19 cellular contexts compared by ENCODE assay signal in the genomic region with DNA sequence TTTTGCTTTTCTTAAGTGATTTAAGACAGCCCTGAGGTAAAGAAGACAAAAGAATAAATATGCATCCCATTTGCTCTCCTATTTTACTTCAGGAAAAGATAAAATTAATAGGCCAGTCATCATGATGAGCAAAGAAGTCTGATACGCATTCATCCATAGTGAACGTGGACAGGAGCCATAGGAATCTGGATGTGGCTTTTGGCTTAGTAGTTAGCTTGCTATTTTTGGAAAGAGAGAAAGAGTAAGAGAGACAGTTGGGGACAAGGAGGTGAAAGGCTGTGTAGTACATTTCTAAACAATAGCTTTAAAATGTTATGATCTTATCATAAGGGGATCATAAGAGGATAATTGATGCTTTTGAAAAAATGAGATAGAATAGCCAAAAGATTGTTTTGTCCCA.
"Had no signal": no experiment of that assay in that cellular context is flagged by ENCODE, and none has a peak within 500 bp of the region (broad histone marks: within the 10 kb centered on the region; RNA-seq: fewer than 3 reads in every experiment).

No MANE protein-coding gene starts in this region.

- H3K9me3 ChIP-seq: esophagus muscularis mucosa, tibial artery had no signal

- H3K36me3 ChIP-seq: esophagus muscularis mucosa, tibial artery had no signal

- ATAC-seq: activated CD8-positive, alpha-beta T cell treated with anti-CD3 and anti-CD28 coated beads for 36 hours; activated T-helper 17 cell treated with anti-CD3 and anti-CD28 coated beads, Interleukin-2, amount 50 U/mL, for 72 hours; stimulated activated naive CD8-positive, alpha-beta T cell treated with anti-CD3 and anti-CD28 coated beads, Interleukin-15, Interleukin-2, amounts not matched to agents 100 U/mL and 50 U/mL, for 24 hours; T-cell had no signal

- H3K27me3 ChIP-seq: esophagus muscularis mucosa, tibial artery had no signal

- H3K4me3 ChIP-seq: esophagus muscularis mucosa, tibial artery had no signal

- DNase-seq: activated B cell treated with CpG ODN at 0.5 μM for 24 hours; activated CD4-positive, alpha-beta T cell treated with anti-CD3 and anti-CD28 coated beads for 48 hours; activated CD8-positive, alpha-beta T cell treated with anti-CD3 and anti-CD28 coated beads for 36 hours; activated naive CD4-positive, alpha-beta T cell treated with Interleukin-2 at 50 U/mL for 16 hours; activated naive CD8-positive, alpha-beta T cell treated with anti-CD3 and anti-CD28 coated beads, Interleukin-2, amount 10 ng/mL, durations not matched to agents 7 days and 5 days; activated T-cell treated with anti-CD3 and anti-CD28 coated beads, Interleukin-2, amount 50 U/mL, for 1 hour; amygdala; cortex of kidney; foreskin fibroblast; hypothalamus; islet precursor cell; midbrain; stimulated activated naive CD8-positive, alpha-beta T cell treated with anti-CD3 and anti-CD28 coated beads, Interleukin-15, Interleukin-2, amounts not matched to agents 100 U/mL and 50 U/mL, for 24 hours; substantia nigra; T-cell; T-helper 9 cell; tibial artery had no signal

- H3K27ac ChIP-seq: tibial artery had no signal
